18 cellular contexts compared by ENCODE assay signal in the genomic region with DNA sequence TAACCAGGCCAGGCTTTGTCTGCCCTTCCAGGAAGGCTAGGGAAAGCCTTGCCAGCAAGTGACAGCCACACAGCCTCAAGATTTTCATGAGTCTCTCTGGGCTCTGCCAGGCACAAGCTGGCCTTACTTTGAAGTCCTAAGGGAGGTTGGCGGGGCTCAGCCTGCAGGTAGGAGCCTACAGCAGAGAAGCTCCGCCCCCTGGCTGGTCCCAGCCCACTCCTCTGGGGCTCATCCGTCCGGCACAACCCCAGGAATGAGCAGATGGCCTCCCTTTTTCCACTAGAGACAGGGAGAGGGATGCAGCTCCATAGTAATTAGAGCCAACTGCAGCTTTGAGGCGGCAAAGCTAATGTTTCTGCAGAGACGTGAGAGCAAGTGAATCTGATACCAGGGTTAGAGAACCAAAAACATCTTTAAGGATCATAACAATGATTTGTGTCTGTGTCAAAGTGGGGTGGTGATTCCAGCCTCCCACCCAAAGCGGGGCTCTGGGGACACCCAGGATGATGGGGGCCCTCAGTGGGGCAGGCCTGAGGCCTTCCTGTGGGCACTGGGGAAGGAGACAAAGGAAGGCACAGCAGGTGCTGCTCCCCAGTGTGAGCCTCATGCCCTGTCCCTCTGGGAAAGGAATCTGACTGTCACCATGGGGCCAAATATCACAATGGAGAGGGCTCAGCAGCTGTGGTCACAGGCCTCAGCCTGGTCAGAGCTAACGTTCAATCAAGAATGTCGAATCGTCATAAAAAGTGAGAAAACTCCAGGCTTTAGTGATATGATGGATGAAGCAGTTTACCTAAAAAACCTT.
DNase-seq lines count a peak whose midpoint lies in the region; ATAC-seq and TF ChIP-seq lines count a peak whose summit lies in the region.
"Had no signal": no experiment of that assay in that cellular context is flagged by ENCODE, and none has a peak within 500 bp of the region (broad histone marks: within the 10 kb centered on the region; RNA-seq: fewer than 3 reads in every experiment).

No MANE protein-coding gene starts in this region.

- peaks cover 10% of the 10 kb centered on the region for H3K4me1 Mint-ChIP-seq in type B pancreatic cell (ENCODE audit: unreplicated experiment)
- H3K4me1 Mint-ChIP-seq in CD8-positive, alpha-beta memory T cell = no peaks in the 10 kb centered on the region
- H3K4me1 Mint-ChIP-seq: IgD-negative memory B cell had no signal

- H3K27ac ChIP-seq in HEK293 (ENCODE audit: extremely low read depth, low read depth, low read length) (no peak overlapping the region), iPS-20b (ENCODE audit: low read length) (no peak overlapping the region)
- H3K27ac ChIP-seq in CD8-positive, alpha-beta memory T cell (ENCODE audit: low read depth, low read length) = no peak overlapping the region

- TF ChIP-seq CTCF in HEK293 (tag by site-specific recombination; IDR thresholded peaks at IDR 0.05) (no peak), type B pancreatic cell (conservative IDR thresholded peaks at IDR 0.05) (no peak)

- H3K4me3 ChIP-seq in HEK293 (ENCODE audit: low read depth, low read length) = no peak overlapping the region
- H3K4me3 ChIP-seq in iPS-20b (ENCODE audit: low read length) = 0 out of 2 replicates have a peak overlapping the region, but pooled peaks have one; percentile 20
- no peak overlapping the region for H3K4me3 ChIP-seq in CD8-positive, alpha-beta memory T cell (ENCODE audit: low read length)

- ATAC-seq in GM18858 (IDR thresholded peaks at IDR 0.05; ENCODE audit: unreplicated experiment) = no peak
- ATAC-seq: left lobe of liver had no signal

- H3K4me1 ChIP-seq in HEK293 (ENCODE audit: control insufficient read depth, insufficient read depth, low read length) = no peaks in the 10 kb centered on the region
- H3K4me1 ChIP-seq in iPS-20b (ENCODE audit: insufficient read depth, low read length) = peaks cover 9% of the 10 kb centered on the region; the same call in 1 of the 2 replicates
- H3K4me1 ChIP-seq in CD8-positive, alpha-beta memory T cell (ENCODE audit: insufficient read depth, low read length) = no peaks in the 10 kb centered on the region

- CTCF ChIA-PET in HEK293 (lab: Yijun Ruan, JAX) = interaction anchor here (0.6 kb wide), 1 partner anchor 13 kb away, joined by 3 read pairs; no protein-coding TSS in a partner anchor
- CTCF ChIA-PET in CD8-positive, alpha-beta memory T cell (lab: Charles Lee) = no interaction called here

- H3K36me3 ChIP-seq in HEK293 (ENCODE audit: control insufficient read depth in 2 of 2, insufficient read depth in 1 of 2, low read length in 2 of 2) (no peaks in the 10 kb centered on the region), iPS-20b (ENCODE audit: insufficient read depth, low read depth, low read length) (no peaks in the 10 kb centered on the region)
- no peaks in the 10 kb centered on the region for H3K36me3 ChIP-seq in CD8-positive, alpha-beta memory T cell (ENCODE audit: insufficient read depth, low read length)

- H3K27me3 ChIP-seq in iPS-20b (ENCODE audit: insufficient read depth, low read length) = no peaks in the 10 kb centered on the region
- H3K27me3 ChIP-seq in CD8-positive, alpha-beta memory T cell (ENCODE audit: insufficient read depth, low read length, poor library complexity, severe bottlenecking) = peaks cover 8% of the 10 kb centered on the region

- H3K36me3 Mint-ChIP-seq in type B pancreatic cell = no peaks in the 10 kb centered on the region
- H3K36me3 Mint-ChIP-seq in CD8-positive, alpha-beta memory T cell = no peaks in the 10 kb centered on the region
- H3K36me3 Mint-ChIP-seq: IgD-negative memory B cell had no signal

- peaks cover 23% of the 10 kb centered on the region for H3K27me3 Mint-ChIP-seq in type B pancreatic cell
- H3K27me3 Mint-ChIP-seq in CD8-positive, alpha-beta memory T cell = peaks cover 6 to 17% of the 10 kb centered on the region in 2 donors

- H3K9me3 ChIP-seq in HEK293 (ENCODE audit: control insufficient read depth, insufficient read depth, low read depth, low read length) (no peaks in the 10 kb centered on the region; the same call in 1 of the 2 replicates), iPS-20b (ENCODE audit: insufficient read depth, low read depth, low read length) (peaks cover 16% of the 10 kb centered on the region; the same call in 1 of the 2 replicates)
- H3K9me3 ChIP-seq in CD8-positive, alpha-beta memory T cell (ENCODE audit: low read length) = no peaks in the 10 kb centered on the region

- H3K4me3 Mint-ChIP-seq in type B pancreatic cell = no peak overlapping the region
- no peak overlapping the region for H3K4me3 Mint-ChIP-seq in CD8-positive, alpha-beta memory T cell
- H3K4me3 Mint-ChIP-seq: IgD-negative memory B cell had no signal

- POLR2A ChIA-PET in HEK293 (lab: Yijun Ruan, JAX) = no interaction called here
- POLR2A ChIA-PET in CD8-positive, alpha-beta memory T cell (lab: Charles Lee) = no interaction called here

- H3K9ac ChIP-seq in iPS-20b (ENCODE audit: low read depth, low read length) = no peak overlapping the region

- H3K27ac Mint-ChIP-seq in type B pancreatic cell = peak overlapping the region; percentile 39
- no peak overlapping the region for H3K27ac Mint-ChIP-seq in CD8-positive, alpha-beta memory T cell

- DNase-seq in NCI-H69 (lab: John Stamatoyannopoulos, UW) (peak; percentile 37), type B pancreatic cell (ENCODE audit: extremely low spot score, unreplicated experiment) (no peak), nucleus accumbens (lab: John Stamatoyannopoulos, UW) (no peak)
- DNase-seq in CD8-positive, alpha-beta memory T cell = no peak
- DNase-seq: activated CD4-positive, alpha-beta T cell treated with anti-CD3 and anti-CD28 coated beads for 48 hours; activated CD8-positive, alpha-beta memory T cell treated with anti-CD3 and anti-CD28 coated beads, Interleukin-2, amount 50 U/mL, for 4 hours; Calu3; erythroblast; foreskin melanocyte; HCEC 1CT; midbrain; NCI-H1436 treated with DMSO at 0.1 percent for 48 hours; NCI-H510A had no signal

- no peaks in the 10 kb centered on the region for H3K9me3 Mint-ChIP-seq in type B pancreatic cell
- peaks cover 0 to 6% (median 2%) of the 10 kb centered on the region in 5 donors for H3K9me3 Mint-ChIP-seq in CD8-positive, alpha-beta memory T cell

TF ChIP-seq in HEK293, 187 proteins besides CTCF, POLR2A, EP300 and RAD21:
- TF ChIP-seq ZIC2 (tag by site-specific recombination; IDR thresholded peaks at IDR 0.05) = peak; percentile 90
- no peak for TF ChIP-seq ZNF2 (tag by site-specific recombination; IDR thresholded peaks at IDR 0.05)
- no peak for TF ChIP-seq ZNF341 (tag by site-specific recombination; IDR thresholded peaks at IDR 0.05; ENCODE audit: low read depth)
